Comparison of ENCODE assay signal across 10 cellular contexts in genomic region chr2:32926708-32927084, GRCh38. TPM values are rescaled to one million over a fixed set of nuclear protein-coding genes. Genes with fewer than 3 reads are reported as not detected.
DNase-seq lines count a peak whose midpoint lies in the region; ATAC-seq and TF ChIP-seq lines count a peak whose summit lies in the region.
"Had no signal": no experiment of that assay in that cellular context is flagged by ENCODE, and none has a peak within 500 bp of the region (broad histone marks: within the 10 kb centered on the region; RNA-seq: fewer than 3 reads in every experiment).

No MANE protein-coding gene starts in this region.

- no peaks in the 10 kb centered on the region for H3K79me2 ChIP-seq in osteoblast (ENCODE audit: insufficient read depth, low read length)

- DNase-seq in Ammon's horn (ENCODE audit: low spot score) (peak; percentile 49), RPMI7951 (ENCODE audit: low read depth) (peak; percentile 28), fibroblast of mammary gland (ENCODE audit: low read depth) (peak; percentile 22), mucosa of descending colon (no peak), osteoblast (ENCODE audit: insufficient read length, low spot score, missing footprints) (no peak), NCI-H1048 (lab: John Stamatoyannopoulos, UW) (no peak)
- DNase-seq in stimulated activated naive CD8-positive, alpha-beta T cell treated with anti-CD3 and anti-CD28 coated beads, Interleukin-15, Interleukin-2, amounts not matched to agents 100 U/mL and 50 U/mL, for 24 hours = no peak
- DNase-seq: activated CD4-positive, alpha-beta memory T cell treated with anti-CD3 and anti-CD28 coated beads for 36 hours; activated gamma-delta T cell treated with Interleukin-2 at 50 U/mL for 16 hours had no signal

- intact Hi-C loops in mucosa of descending colon (cut with DNase I, micrococcal nuclease) = no loop called here

- H3K9me3 ChIP-seq in mucosa of descending colon (no peaks in the 10 kb centered on the region), osteoblast (ENCODE audit: low read depth, low read length) (no peaks in the 10 kb centered on the region)

- peaks cover 5% of the 10 kb centered on the region for H3K27me3 ChIP-seq in osteoblast (ENCODE audit: insufficient read depth, low read length)

- TF ChIP-seq CTCF in fibroblast of mammary gland (conservative IDR thresholded peaks at IDR 0.05; ENCODE audit: control insufficient read depth, insufficient read depth, low read depth, low read length) = no peak
- TF ChIP-seq CTCF in mucosa of descending colon (IDR thresholded peaks at IDR 0.05) = no peak
- TF ChIP-seq CTCF in osteoblast (IDR thresholded peaks at IDR 0.05; ENCODE audit: extremely low read depth, low read depth, low read length) = no peak

- ATAC-seq in mucosa of descending colon (peak; percentile 36), GM18867 (IDR thresholded peaks at IDR 0.05; ENCODE audit: unreplicated experiment) (no peak)
- no peak for ATAC-seq in stimulated activated naive CD8-positive, alpha-beta T cell treated with anti-CD3 and anti-CD28 coated beads, Interleukin-15, Interleukin-2, amounts not matched to agents 100 U/mL and 50 U/mL, for 24 hours

- H4K20me1 ChIP-seq in osteoblast (ENCODE audit: insufficient read depth, low read length) = no peaks in the 10 kb centered on the region

- no peak overlapping the region for H3K4me3 ChIP-seq in fibroblast of mammary gland (ENCODE audit: control insufficient read depth, low read depth, low read length)
- H3K4me3 ChIP-seq in mucosa of descending colon = no peak overlapping the region
- no peak overlapping the region for H3K4me3 ChIP-seq in osteoblast (ENCODE audit: insufficient read depth, low read length)

- H3K4me2 ChIP-seq in osteoblast (ENCODE audit: insufficient read depth, low read length) = no peak overlapping the region

- H2AFZ ChIP-seq in osteoblast (ENCODE audit: low read length) = no peak overlapping the region

- H3K36me3 ChIP-seq in mucosa of descending colon (ENCODE audit: low read depth) = no peaks in the 10 kb centered on the region
- no peaks in the 10 kb centered on the region for H3K36me3 ChIP-seq in osteoblast (ENCODE audit: insufficient read depth, low read length)

- H3K4me1 ChIP-seq in mucosa of descending colon (ENCODE audit: low read depth) (no peaks in the 10 kb centered on the region), osteoblast (ENCODE audit: insufficient read depth, low read length) (no peaks in the 10 kb centered on the region)

- H3K27ac ChIP-seq in osteoblast (ENCODE audit: low read depth, low read length) = no peak overlapping the region

RNA-seq across cellular contexts. Expression of gene LTBP1, which starts 20.1 kb away (rescaled TPM):
- 150 and 162 TPM in 2 replicates for total RNA-seq in RPMI7951 (2014; rRNA removed; shearing (Covaris generic))
- total RNA-seq in mucosa of descending colon = 10 to 100 TPM; 14.3 to 38.4 (median 33.6) TPM
- 158 and 224 TPM in 2 replicates for total RNA-seq in osteoblast

Comparison
In these comparisons a context has a peak if more than half of its experiments do, and no peak if none do; other contexts are left out.
1. DNase-seq: peak in Ammon's horn (single experiment), RPMI7951 (single experiment) and fibroblast of mammary gland (single experiment); none in mucosa of descending colon (0 of 3), stimulated activated naive CD8-positive, alpha-beta T cell treated with anti-CD3 and anti-CD28 coated beads, Interleukin-15, Interleukin-2, amounts not matched to agents 100 U/mL and 50 U/mL, for 24 hours (single experiment), osteoblast (single experiment) and NCI-H1048 (single experiment).